In the genomic region with DNA sequence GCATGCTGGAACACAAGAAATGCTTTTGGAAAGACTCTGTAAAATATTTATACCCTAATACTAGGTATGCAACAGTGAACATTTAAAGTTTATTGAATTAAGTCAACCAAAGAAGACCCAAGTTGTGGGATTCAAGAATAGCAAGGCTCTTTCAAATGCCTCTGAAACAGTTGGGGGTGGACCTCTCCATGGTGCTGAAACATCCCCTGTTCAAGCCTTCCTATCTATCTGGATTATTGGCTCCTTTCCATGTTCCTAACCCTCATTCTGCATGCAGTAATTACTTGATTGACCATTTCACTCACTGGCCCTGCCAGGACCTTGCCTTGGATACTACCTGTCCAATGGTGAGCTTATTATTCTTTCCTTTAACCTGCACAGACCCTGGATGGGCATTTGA, we compare ENCODE assay signal across 9 cellular contexts.
DNase-seq lines count a peak whose midpoint lies in the region; ATAC-seq and TF ChIP-seq lines count a peak whose summit lies in the region.
"Had no signal": no experiment of that assay in that cellular context is flagged by ENCODE, and none has a peak within 500 bp of the region (broad histone marks: within the 10 kb centered on the region; RNA-seq: fewer than 3 reads in every experiment).

No MANE protein-coding gene starts in this region.

- H3K27ac ChIP-seq in HCT116 (ENCODE audit: low read depth, low read length), result no peak overlapping the region

- H3K4me3 ChIP-seq in Caco-2 (ENCODE audit: low read depth, low read length) (no peak overlapping the region), HCT116 (replicated peaks in 1 of 2; ENCODE audit: low read depth in 1 of 2, low read length in 2 of 2) (no peak overlapping the region)

- TF ChIP-seq CTCF in Caco-2 (IDR thresholded peaks at IDR 0.05; ENCODE audit: insufficient read depth in 1 of 2, low read depth in 1 of 2, low read length in 1 of 2, severe bottlenecking in 1 of 2, unreplicated experiment in 1 of 2) (no peak), HCT116 (IDR thresholded peaks at IDR 0.05 in 2 of 3, conservative IDR thresholded peaks at IDR 0.05 in 1 of 3; ENCODE audit: borderline replicate concordance in 1 of 3, insufficient read depth in 1 of 3, low read depth in 2 of 3, low read length in 2 of 3) (no peak)
- TF ChIP-seq CTCF in activated CD8-positive, alpha-beta T cell treated with anti-CD3 and anti-CD28 coated beads for 36 hours (IDR thresholded peaks at IDR 0.05), result no peak

- POLR2A ChIA-PET in Caco-2 (lab: Charles Lee), result no interaction called here
- POLR2A ChIA-PET in HCT116 (lab: Charles Lee), result no interaction called here
- POLR2A ChIA-PET in activated CD8-positive, alpha-beta T cell treated with anti-CD3 and anti-CD28 coated beads for 36 hours (lab: Charles Lee), result no interaction called here

- H2AFZ ChIP-seq in HCT116 (ENCODE audit: low read depth, low read length, poor library complexity, severe bottlenecking), result no peak overlapping the region

- no peaks in the 10 kb centered on the region for H4K20me1 ChIP-seq in HCT116 (ENCODE audit: insufficient read depth)

- H3K4me3 Mint-ChIP-seq in Caco-2 (ENCODE audit: unreplicated experiment), result no peak overlapping the region
- no peak overlapping the region for H3K4me3 Mint-ChIP-seq in activated CD8-positive, alpha-beta T cell treated with anti-CD3 and anti-CD28 coated beads for 36 hours
- H3K4me3 Mint-ChIP-seq: naive B cell had no signal

- no peaks in the 10 kb centered on the region for H3K79me2 ChIP-seq in HCT116 (ENCODE audit: insufficient read depth, low read length)

- H3K4me1 Mint-ChIP-seq in Caco-2 (ENCODE audit: low read depth, unreplicated experiment), result no peaks in the 10 kb centered on the region
- H3K4me1 Mint-ChIP-seq in activated CD8-positive, alpha-beta T cell treated with anti-CD3 and anti-CD28 coated beads for 36 hours (ENCODE audit: low read depth), result no peaks in the 10 kb centered on the region
- H3K4me1 Mint-ChIP-seq: naive B cell had no signal

- TF ChIP-seq RAD21 in HCT116 (IDR thresholded peaks at IDR 0.05; ENCODE audit: low read depth), result no peak

- H3K9me3 ChIP-seq in Caco-2 (no peaks in the 10 kb centered on the region), HCT116 (ENCODE audit: control insufficient read depth in 1 of 2, insufficient read depth in 1 of 2, low read depth in 1 of 2, low read length in 2 of 2) (no peaks in the 10 kb centered on the region)

- H3K9ac ChIP-seq in HCT116 (ENCODE audit: low read length), result no peak overlapping the region

- CTCF ChIA-PET in Caco-2 (lab: Charles Lee) (no interaction called here), HCT116 (lab: Charles Lee) (no interaction called here)
- CTCF ChIA-PET in activated CD8-positive, alpha-beta T cell treated with anti-CD3 and anti-CD28 coated beads for 36 hours (lab: Charles Lee), result no interaction called here

- H3K4me2 ChIP-seq in HCT116 (ENCODE audit: low read length), result no peak overlapping the region

- H3K4me1 ChIP-seq in Caco-2, result no peaks in the 10 kb centered on the region
- no peaks in the 10 kb centered on the region for H3K4me1 ChIP-seq in HCT116 (ENCODE audit: control insufficient read depth in 1 of 2, insufficient read depth in 2 of 2, low read length in 2 of 2)

- no peak for TF ChIP-seq POLR2A in HCT116 (IDR thresholded peaks at IDR 0.05; ENCODE audit: borderline replicate concordance, extremely low read depth, insufficient read depth, insufficient read length)

- H3K27me3 ChIP-seq in Caco-2 (replicated peaks; ENCODE audit: control insufficient read depth, insufficient read depth, low read length) (no peaks in the 10 kb centered on the region), HCT116 (ENCODE audit: insufficient read depth, low read length) (no peaks in the 10 kb centered on the region)

- no peaks in the 10 kb centered on the region for H3K9me3 Mint-ChIP-seq in Caco-2 (ENCODE audit: unreplicated experiment)
- peaks cover 4% of the 10 kb centered on the region for H3K9me3 Mint-ChIP-seq in activated CD8-positive, alpha-beta T cell treated with anti-CD3 and anti-CD28 coated beads for 36 hours

- BruUV-seq in Caco-2 (replicated peaks; lab: Mats Ljungman, UMichigan), result no TSS peak
- no TSS peak for BruUV-seq in HCT116 (replicated peaks; lab: Mats Ljungman, UMichigan)

- no peaks in the 10 kb centered on the region for H3K36me3 ChIP-seq in Caco-2 (ENCODE audit: control insufficient read depth, insufficient read depth, low read length)
- H3K36me3 ChIP-seq in HCT116 (ENCODE audit: control insufficient read depth in 1 of 2, insufficient read depth in 2 of 2, low read length in 2 of 2), result no peaks in the 10 kb centered on the region

- H3K27me3 Mint-ChIP-seq in Caco-2 (ENCODE audit: insufficient read depth, unreplicated experiment), result no peaks in the 10 kb centered on the region
- no peaks in the 10 kb centered on the region for H3K27me3 Mint-ChIP-seq in activated CD8-positive, alpha-beta T cell treated with anti-CD3 and anti-CD28 coated beads for 36 hours

- RAD21 ChIA-PET in HCT116 (lab: Charles Lee; ENCODE audit: low non-redundant PET in 1 of 2, low total read pairs in 2 of 2, uncharacterized antibody in 2 of 2, unreplicated experiment in 2 of 2), result no interaction called here

- intact Hi-C loops in Caco-2 (cut with micrococcal nuclease; ENCODE audit: unreplicated experiment) (loop anchor here (1.0 kb wide), 1 partner anchor 121 kb away; no protein-coding TSS in a partner anchor), HCT116 (cut with micrococcal nuclease) (no loop called here)
- intact Hi-C loops in activated CD8-positive, alpha-beta T cell treated with anti-CD3 and anti-CD28 coated beads for 36 hours (cut with micrococcal nuclease), result no loop called here

- no peak for ATAC-seq in HCT116
- ATAC-seq in activated CD8-positive, alpha-beta T cell treated with anti-CD3 and anti-CD28 coated beads for 36 hours, result no peak
- ATAC-seq in HG03354 (IDR thresholded peaks at IDR 0.05; ENCODE audit: poor library complexity, severe bottlenecking, unreplicated experiment), result no peak

- H3K27ac Mint-ChIP-seq in Caco-2 (ENCODE audit: unreplicated experiment), result no peak overlapping the region
- no peak overlapping the region for H3K27ac Mint-ChIP-seq in activated CD8-positive, alpha-beta T cell treated with anti-CD3 and anti-CD28 coated beads for 36 hours
- H3K27ac Mint-ChIP-seq: naive B cell had no signal

- H3K9me2 ChIP-seq in HCT116 (ENCODE audit: insufficient read depth), result no peaks in the 10 kb centered on the region

- no peaks in the 10 kb centered on the region for H3K36me3 Mint-ChIP-seq in Caco-2 (ENCODE audit: insufficient read depth, unreplicated experiment)
- H3K36me3 Mint-ChIP-seq in activated CD8-positive, alpha-beta T cell treated with anti-CD3 and anti-CD28 coated beads for 36 hours (ENCODE audit: low read depth), result no peaks in the 10 kb centered on the region
- H3K36me3 Mint-ChIP-seq: naive B cell had no signal

- DNase-seq in Caco-2 (peak; percentile 43 to 60), HCT116 (ENCODE audit: low read depth, low spot score) (no peak), iPS-NIHi11 (ENCODE audit: low spot score) (peak; percentile 70), germinal center (ENCODE audit: low spot score) (no peak), NCI-H1694 treated with DMSO at 0.1 percent for 48 hours (lab: John Stamatoyannopoulos, UW) (no peak), dedifferentiated amniotic fluid mesenchymal stem cell (ENCODE audit: extremely low spot score) (no peak)
- DNase-seq in activated CD8-positive, alpha-beta T cell treated with anti-CD3 and anti-CD28 coated beads for 36 hours, result peak; percentile 42
- DNase-seq: naive B cell had no signal

TF ChIP-seq in HCT116, 20 proteins besides CTCF, POLR2A, EP300 and RAD21:
- TF ChIP-seq ZFX (IDR thresholded peaks at IDR 0.05) (no peak), POLR2AphosphoS5 (IDR thresholded peaks at IDR 0.05; ENCODE audit: low read depth, low read length) (no peak)
- TF ChIP-seq, protein P1, sequence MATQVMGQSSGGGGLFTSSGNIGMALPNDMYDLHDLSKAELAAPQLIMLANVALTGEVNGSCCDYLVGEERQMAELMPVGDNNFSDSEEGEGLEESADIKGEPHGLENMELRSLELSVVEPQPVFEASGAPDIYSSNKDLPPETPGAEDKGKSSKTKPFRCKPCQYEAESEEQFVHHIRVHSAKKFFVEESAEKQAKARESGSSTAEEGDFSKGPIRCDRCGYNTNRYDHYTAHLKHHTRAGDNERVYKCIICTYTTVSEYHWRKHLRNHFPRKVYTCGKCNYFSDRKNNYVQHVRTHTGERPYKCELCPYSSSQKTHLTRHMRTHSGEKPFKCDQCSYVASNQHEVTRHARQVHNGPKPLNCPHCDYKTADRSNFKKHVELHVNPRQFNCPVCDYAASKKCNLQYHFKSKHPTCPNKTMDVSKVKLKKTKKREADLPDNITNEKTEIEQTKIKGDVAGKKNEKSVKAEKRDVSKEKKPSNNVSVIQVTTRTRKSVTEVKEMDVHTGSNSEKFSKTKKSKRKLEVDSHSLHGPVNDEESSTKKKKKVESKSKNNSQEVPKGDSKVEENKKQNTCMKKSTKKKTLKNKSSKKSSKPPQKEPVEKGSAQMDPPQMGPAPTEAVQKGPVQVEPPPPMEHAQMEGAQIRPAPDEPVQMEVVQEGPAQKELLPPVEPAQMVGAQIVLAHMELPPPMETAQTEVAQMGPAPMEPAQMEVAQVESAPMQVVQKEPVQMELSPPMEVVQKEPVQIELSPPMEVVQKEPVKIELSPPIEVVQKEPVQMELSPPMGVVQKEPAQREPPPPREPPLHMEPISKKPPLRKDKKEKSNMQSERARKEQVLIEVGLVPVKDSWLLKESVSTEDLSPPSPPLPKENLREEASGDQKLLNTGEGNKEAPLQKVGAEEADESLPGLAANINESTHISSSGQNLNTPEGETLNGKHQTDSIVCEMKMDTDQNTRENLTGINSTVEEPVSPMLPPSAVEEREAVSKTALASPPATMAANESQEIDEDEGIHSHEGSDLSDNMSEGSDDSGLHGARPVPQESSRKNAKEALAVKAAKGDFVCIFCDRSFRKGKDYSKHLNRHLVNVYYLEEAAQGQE (IDR thresholded peaks at IDR 0.05; ENCODE audit: low read depth), result peak; percentile 60

Comparison
In these comparisons a context has a peak if more than half of its experiments do, and no peak if none do; other contexts are left out.
1. DNase-seq: peak in Caco-2 (2 of 2), activated CD8-positive, alpha-beta T cell treated with anti-CD3 and anti-CD28 coated beads for 36 hours (single experiment) and iPS-NIHi11 (single experiment); none in HCT116 (single experiment), germinal center (single experiment), NCI-H1694 treated with DMSO at 0.1 percent for 48 hours (single experiment) and dedifferentiated amniotic fluid mesenchymal stem cell (single experiment).